In the genomic region with DNA sequence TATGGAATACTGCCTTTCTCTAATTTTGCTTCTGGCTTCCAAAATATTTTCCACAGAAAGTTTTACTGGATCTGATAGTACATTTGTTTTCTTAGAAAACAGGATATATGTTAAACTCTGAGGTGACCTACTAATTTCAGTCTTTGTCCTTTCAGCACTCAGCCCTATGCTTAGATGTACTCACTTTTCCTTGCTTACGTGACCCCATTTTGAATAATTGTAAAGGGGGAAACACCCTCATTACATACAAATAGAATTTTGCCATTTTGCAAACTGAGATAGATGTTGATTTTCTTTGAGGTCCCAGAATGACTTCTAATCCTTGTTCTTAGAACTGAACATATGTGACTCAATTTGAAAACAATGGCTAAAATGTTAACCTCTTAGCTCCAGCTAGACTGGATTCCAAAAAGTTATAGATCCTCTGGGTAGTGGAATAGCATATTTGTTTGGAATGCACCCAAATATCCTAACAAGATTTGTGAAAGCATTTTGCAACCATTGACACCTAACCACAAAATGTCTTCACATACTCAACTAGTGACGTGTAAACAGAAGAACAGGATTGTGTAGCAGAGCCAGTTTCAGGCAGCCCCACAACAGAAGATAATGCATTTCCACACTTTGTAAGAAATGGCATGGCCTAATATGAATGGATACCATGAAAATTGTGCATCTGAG, we compare ENCODE assay signal across 10 cellular contexts. TPM values are rescaled to one million over a fixed set of nuclear protein-coding genes. Genes with fewer than 3 reads are reported as not detected.
DNase-seq lines count a peak whose midpoint lies in the region; ATAC-seq, FAIRE-seq and TF ChIP-seq lines count a peak whose summit lies in the region.
"Had no signal": no experiment of that assay in that cellular context is flagged by ENCODE, and none has a peak within 500 bp of the region (broad histone marks: within the 10 kb centered on the region; RNA-seq: fewer than 3 reads in every experiment).

No MANE protein-coding gene starts in this region.

- DNase-seq in GM13977 (ENCODE audit: low spot score) = peak; percentile 10
- peak; percentile 34 for DNase-seq in HTR-8/SVneo (ENCODE audit: insufficient read length, low spot score)
- DNase-seq in epithelial cell of prostate (ENCODE audit: low read depth, low spot score) = peak; percentile 40
- peak; percentile 82 for DNase-seq in renal cortical epithelial cell (ENCODE audit: low read depth)
- no peak for DNase-seq in WERI-Rb-1
- DNase-seq in RKO (ENCODE audit: low spot score) = no peak
- DNase-seq in effector CD8-positive, alpha-beta T cell (lab: John Stamatoyannopoulos, UW) = no peak
- DNase-seq: nephron progenitor cell, Peyer's patch had no signal

- no peaks in the 10 kb centered on the region for H3K36me3 ChIP-seq in WERI-Rb-1
- H3K36me3 ChIP-seq: Peyer's patch had no signal

- ATAC-seq in GM21723 (IDR thresholded peaks at IDR 0.05; ENCODE audit: unreplicated experiment) = no peak

- H3K27me3 ChIP-seq in WERI-Rb-1 (ENCODE audit: insufficient read depth, low read depth, severe bottlenecking) = no peaks in the 10 kb centered on the region
- H3K27me3 ChIP-seq: Peyer's patch had no signal

- H3K27ac ChIP-seq in epithelial cell of prostate (peak overlapping the region; percentile 80), WERI-Rb-1 (no peak overlapping the region)
- H3K27ac ChIP-seq: Peyer's patch had no signal

- peak; percentile 85 for FAIRE-seq in HTR-8/SVneo (lab: Jason Lieb, UNC)

- H3K9me3 ChIP-seq in WERI-Rb-1 (ENCODE audit: severe bottlenecking) = no peaks in the 10 kb centered on the region
- H3K9me3 ChIP-seq: Peyer's patch had no signal

- TF ChIP-seq CTCF in GM13977 (IDR thresholded peaks at IDR 0.05; ENCODE audit: extremely low read depth, insufficient read depth, missing control alignments) (no peak), WERI-Rb-1 (IDR thresholded peaks at IDR 0.05; ENCODE audit: low read depth, low read length) (no peak)

- in situ Hi-C loops in GM13977 (cut with MboI; ENCODE audit: low pct_unique_long_range_greater_than_20kb, low sequenced_read_pairs, unreplicated experiment) = no loop called here

- no peak overlapping the region for H3K4me3 ChIP-seq in WERI-Rb-1 (ENCODE audit: low read depth, low read length)
- H3K4me3 ChIP-seq: Peyer's patch had no signal

RNA-seq across cellular contexts. Expression of gene EHBP1, which starts 44.8 kb away (rescaled TPM):
- 29.0 and 97.9 TPM in 2 replicates for total RNA-seq in renal cortical epithelial cell

Comparison
In these comparisons a context has a peak if more than half of its experiments do, and no peak if none do; other contexts are left out.
1. DNase-seq: peak in GM13977 (single experiment), HTR-8/SVneo (single experiment), epithelial cell of prostate (single experiment) and renal cortical epithelial cell (single experiment); none in WERI-Rb-1 (single experiment), RKO (single experiment) and effector CD8-positive, alpha-beta T cell (single experiment).